In genomic region chr5:150179221-150179620, GRCh38 we compare ENCODE assay signal across 31 cellular contexts. TPM values are rescaled to one million over a fixed set of nuclear protein-coding genes. Genes with fewer than 3 reads are reported as not detected.
A peak's percentile ranks its signal among the peaks of the same experiment; 100 is the strongest.
DNase-seq lines count a peak whose midpoint lies in the region; ATAC-seq and TF ChIP-seq lines count a peak whose summit lies in the region.
"Had no signal": no experiment of that assay in that cellular context is flagged by ENCODE, and none has a peak within 500 bp of the region (broad histone marks: within the 10 kb centered on the region; RNA-seq: fewer than 3 reads in every experiment).

No MANE protein-coding gene starts in this region.

- H3K9me3 ChIP-seq in IMR-90 (ENCODE audit: control insufficient read depth, insufficient read depth, low read length) (no peaks in the 10 kb centered on the region), mucosa of rectum (ENCODE audit: control insufficient read depth in 2 of 2, low read length in 2 of 2) (no peaks in the 10 kb centered on the region), testis (no peaks in the 10 kb centered on the region), T-helper 17 cell (ENCODE audit: control insufficient read depth, low read length, poor library complexity, severe bottlenecking) (no peaks in the 10 kb centered on the region)
- H3K9me3 ChIP-seq: BLaER1 had no signal

- no peak overlapping the region for H2BK5ac ChIP-seq in IMR-90 (ENCODE audit: low read depth, low read length, poor library complexity, severe bottlenecking)

- no peak overlapping the region for H3K56ac ChIP-seq in IMR-90 (ENCODE audit: extremely low read depth, insufficient read depth, low read length)

- H3K4me2 ChIP-seq in IMR-90 (ENCODE audit: low read depth, low read length) = no peak overlapping the region
- H3K4me2 ChIP-seq: BLaER1, neural progenitor cell, smooth muscle cell had no signal

- H4K20me1 ChIP-seq in IMR-90 (ENCODE audit: insufficient read depth, low read length) = no peaks in the 10 kb centered on the region; the same call in 1 of the 2 replicates
- H4K20me1 ChIP-seq: BLaER1 had no signal

- no peaks in the 10 kb centered on the region for H3K4me1 Mint-ChIP-seq in T-helper 17 cell
- H3K4me1 Mint-ChIP-seq: activated naive CD4-positive, alpha-beta T cell treated with anti-CD3 and anti-CD28 coated beads, Interleukin-2, amount 50 U/mL, for 24 hours had no signal

- H3K4me1 ChIP-seq in IMR-90 (ENCODE audit: control insufficient read depth, insufficient read depth, low read length) = peaks cover 6% of the 10 kb centered on the region
- peaks cover 84 to 96% of the 10 kb centered on the region in 2 donors for H3K4me1 ChIP-seq in mucosa of rectum (ENCODE audit: control insufficient read depth in 2 of 2, insufficient read depth in 2 of 2, low read length in 2 of 2)
- H3K4me1 ChIP-seq in testis = peaks cover 57% of the 10 kb centered on the region
- H3K4me1 ChIP-seq: neural progenitor cell had no signal

- H2BK20ac ChIP-seq in IMR-90 (ENCODE audit: low read depth, low read length) = no peak overlapping the region

- H3K27ac Mint-ChIP-seq in T-helper 17 cell = no peak overlapping the region
- H3K27ac Mint-ChIP-seq: activated naive CD4-positive, alpha-beta T cell treated with anti-CD3 and anti-CD28 coated beads, Interleukin-2, amount 50 U/mL, for 24 hours; neural progenitor cell; progenitor cell of endocrine pancreas had no signal

- H3K9me1 ChIP-seq in IMR-90 (ENCODE audit: insufficient read depth, low read length) = peaks cover 15% of the 10 kb centered on the region; the same call in 1 of the 2 replicates

- H3K27ac ChIP-seq in IMR-90 (ENCODE audit: insufficient read depth, low read length) (no peak overlapping the region), mucosa of rectum (ENCODE audit: low read depth in 2 of 2, low read length in 2 of 2) (peak overlapping the region; percentile 95 to 98), testis (peak overlapping the region; percentile 59 to 65)
- H3K27ac ChIP-seq: BLaER1, neural progenitor cell had no signal

- no peak for TF ChIP-seq RAD21 in IMR-90 (IDR thresholded peaks at IDR 0.05; ENCODE audit: low read length)

- H4K8ac ChIP-seq in IMR-90 (ENCODE audit: low read depth in 2 of 2, low read length in 2 of 2) = no peak overlapping the region

- H3K36me3 ChIP-seq in IMR-90 (ENCODE audit: control insufficient read depth, insufficient read depth, low read length) (no peaks in the 10 kb centered on the region), mucosa of rectum (ENCODE audit: control insufficient read depth in 2 of 2, insufficient read depth in 2 of 2, low read length in 2 of 2) (peaks cover 12 to 27% of the 10 kb centered on the region in 2 donors), testis (ENCODE audit: low read depth, missing control alignments) (no peaks in the 10 kb centered on the region)
- H3K36me3 ChIP-seq: BLaER1, neural progenitor cell had no signal

- no peak overlapping the region for H3K14ac ChIP-seq in IMR-90 (replicated peaks; ENCODE audit: low read depth, low read length)

- DNase-seq in IMR-90 (no peak), cerebellar cortex (ENCODE audit: low spot score) (peak; percentile 48), testis (no peak), T-helper 17 cell (no peak), LoVo (ENCODE audit: low spot score) (no peak)
- DNase-seq: activated CD4-positive, alpha-beta T cell treated with anti-CD3 and anti-CD28 coated beads, Interleukin-2, amount 50 U/mL, for 1 hour; DMS79 treated with DMSO at 0.1 percent for 48 hours; effector memory CD4-positive, alpha-beta T cell; GOT3; islet precursor cell; MM.1S; NCI-H1417; NCI-H2081 treated with DMSO at 0.1 percent for 48 hours; stimulated activated CD4-positive, alpha-beta T cell treated with anti-CD3 and anti-CD28 coated beads, Interleukin-2, amount 100 ng/mL, for 24 hours; trophoblast cell had no signal

- H2BK120ac ChIP-seq in IMR-90 (ENCODE audit: low read depth, low read length) = 0 out of 2 replicates have a peak overlapping the region, but pooled peaks have one; percentile 16

- CTCF ChIA-PET in IMR-90 (lab: Yijun Ruan, JAX) = no interaction called here

- H2AK9ac ChIP-seq in IMR-90 (replicated peaks; ENCODE audit: low read depth, low read length, poor library complexity) = no peak overlapping the region

- BruUV-seq in IMR-90 (replicated peaks; lab: Mats Ljungman, UMichigan) = no TSS peak

- intact Hi-C loops in IMR-90 (cut with micrococcal nuclease) = no loop called here
- intact Hi-C loops in testis (cut with DNase I; ENCODE audit: low total_unique reads) = no loop called here

- H3K23ac ChIP-seq in IMR-90 (ENCODE audit: low read depth, low read length) = no peak overlapping the region

- no peaks in the 10 kb centered on the region for H3K36me3 Mint-ChIP-seq in T-helper 17 cell (ENCODE audit: low read depth)
- H3K36me3 Mint-ChIP-seq: activated naive CD4-positive, alpha-beta T cell treated with anti-CD3 and anti-CD28 coated beads, Interleukin-2, amount 50 U/mL, for 24 hours; neural progenitor cell had no signal

- TF ChIP-seq POLR2A in IMR-90 (IDR thresholded peaks at IDR 0.05; ENCODE audit: low read depth, low read length) = no peak
- no peak for TF ChIP-seq POLR2A in testis (IDR thresholded peaks at IDR 0.05)

- H3K4me3 ChIP-seq in IMR-90 (ENCODE audit: insufficient read depth, low read depth, low read length) (no peak overlapping the region), mucosa of rectum (ENCODE audit: low read length in 2 of 2) (peak overlapping the region in 1 of 2 donors; percentile 33), testis (no peak overlapping the region)
- H3K4me3 ChIP-seq: BLaER1, K562, lung, neural progenitor cell, smooth muscle cell had no signal

- no peak for ATAC-seq in IMR-90 (ENCODE audit: low read depth)
- no peak for ATAC-seq in HG03045 (IDR thresholded peaks at IDR 0.05; ENCODE audit: unreplicated experiment)
- ATAC-seq in T-helper 17 cell = no peak
- ATAC-seq in HG03378 (IDR thresholded peaks at IDR 0.05; ENCODE audit: unreplicated experiment) = no peak
- ATAC-seq: esophagus mucosa, K562, SK-N-SH treated with all-trans-retinoic acid at 6 μM for 48 hours had no signal

- H3K4me3 Mint-ChIP-seq in T-helper 17 cell = no peak overlapping the region
- H3K4me3 Mint-ChIP-seq: activated naive CD4-positive, alpha-beta T cell treated with anti-CD3 and anti-CD28 coated beads, Interleukin-2, amount 50 U/mL, for 24 hours; neural progenitor cell had no signal

- dilution Hi-C loops in IMR-90 (cut with HindIII; ENCODE audit: low sequenced_read_pairs, unreplicated experiment) = no loop called here

- H3K9ac ChIP-seq in IMR-90 (ENCODE audit: low read depth, low read length) (no peak overlapping the region), mucosa of rectum (ENCODE audit: low read depth in 1 of 2, low read length in 2 of 2) (peak overlapping the region; percentile 47 to 77)
- H3K9ac ChIP-seq: BLaER1, neural progenitor cell had no signal

- H4K5ac ChIP-seq in IMR-90 (ENCODE audit: low read depth, low read length) = no peak overlapping the region

- no peak overlapping the region for H2BK15ac ChIP-seq in IMR-90 (ENCODE audit: low read depth, low read length)

- TF ChIP-seq CTCF in IMR-90 (conservative IDR thresholded peaks at IDR 0.05; ENCODE audit: low read depth, low read length) = no peak
- TF ChIP-seq CTCF in testis (IDR thresholded peaks at IDR 0.05) = no peak

- H2AK5ac ChIP-seq in IMR-90 (ENCODE audit: low read depth, low read length) = peak overlapping the region; percentile 29; the same call in 1 of the 2 replicates

- H3K4ac ChIP-seq in IMR-90 (ENCODE audit: low read depth, low read length) = peak overlapping the region; percentile 7; the same call in 1 of the 2 replicates

- H2AFZ ChIP-seq in IMR-90 (replicated peaks; ENCODE audit: low read length, poor library complexity) = no peak overlapping the region
- H2AFZ ChIP-seq: neural progenitor cell had no signal

- no peak overlapping the region for H3K18ac ChIP-seq in IMR-90 (ENCODE audit: low read depth, low read length)

- H3K27me3 Mint-ChIP-seq in T-helper 17 cell = peaks cover 42% of the 10 kb centered on the region
- H3K27me3 Mint-ChIP-seq: activated naive CD4-positive, alpha-beta T cell treated with anti-CD3 and anti-CD28 coated beads, Interleukin-2, amount 50 U/mL, for 24 hours had no signal

- no CpG with 5 or more reads among the region's 2 CpGs for WGBS in IMR-90 (ENCODE audit: extremely low coverage in 2 of 2, insufficient read length in 1 of 2), 2 experiments
- 79 to 100% methylated on average over 1 to 2 of the region's 2 CpGs for WGBS in testis, 2 donors

- in situ Hi-C loops in IMR-90 (cut with MboI; ENCODE audit: low sequenced_read_pairs) = no loop called here

- POLR2A ChIA-PET in IMR-90 (lab: Charles Lee; ENCODE audit: unreplicated experiment) = no interaction called here

- no peaks in the 10 kb centered on the region for H3K79me1 ChIP-seq in IMR-90 (ENCODE audit: low read depth in 1 of 2, low read length in 2 of 2)

- no peak overlapping the region for H4K91ac ChIP-seq in IMR-90 (ENCODE audit: insufficient read depth, low read depth, low read length)

- peaks cover 28% of the 10 kb centered on the region for H3K27me3 ChIP-seq in IMR-90 (ENCODE audit: control insufficient read depth, insufficient read depth, low read length)
- no peaks in the 10 kb centered on the region for H3K27me3 ChIP-seq in mucosa of rectum (ENCODE audit: control insufficient read depth in 2 of 2, insufficient read depth in 2 of 2, low read length in 2 of 2)
- no peaks in the 10 kb centered on the region for H3K27me3 ChIP-seq in testis
- H3K27me3 ChIP-seq: BLaER1, neural progenitor cell had no signal

RNA-seq across cellular contexts. Expression of gene SLC6A7, which starts 10.6 kb away (rescaled TPM):
- total RNA-seq in IMR-90 (2012; rRNA removed) = under 0.01 TPM in 1 of 2 replicates, not detected in the other
- not detected in 2 replicates for polyA plus RNA-seq in IMR-90 (2012; rRNA removed)
- 0.01 TPM in 1 of 2 replicates, not detected in the other for polyA plus RNA-seq in IMR-90 (2012; cell fraction: cytosol; rRNA removed)
- polyA plus RNA-seq in IMR-90 (2012; cell fraction: nucleus; rRNA removed; ENCODE audit: low replicate concordance) = 0.08 and 0.16 TPM in 2 replicates
- total RNA-seq in testis = under 1 TPM in 1 of 2 donors, not detected in 1; 0.12 TPM
- polyA plus RNA-seq in testis (ENCODE audit: insufficient read depth, low read depth, low replicate concordance) = not detected
- total RNA-seq in T-helper 17 cell = not detected
- total RNA-seq: esophagus mucosa; K562; mucosa of gallbladder; OCI-LY7; progenitor cell of endocrine pancreas; smooth muscle cell; T-helper 2 cell treated with Interferon-gamma antibody and Interleukin-4, amounts not matched to agents 100 ng/mL and 5 ng/mL, for 36 hours had no signal
- polyA plus RNA-seq: K562 had no signal

RNA-seq across cellular contexts. Expression of gene CDX1, which starts 12.6 kb away (rescaled TPM):
- total RNA-seq in IMR-90 (2012; rRNA removed) (0.18 TPM in 1 of 2 replicates, not detected in the other), testis (1 to 10 TPM; 3.4 to 5.2 TPM), T-helper 17 cell (not detected)
- polyA plus RNA-seq in IMR-90 (2012; rRNA removed) (0.22 and 0.24 TPM in 2 replicates), testis (ENCODE audit: insufficient read depth, low read depth, low replicate concordance) (3.4 TPM)
- polyA plus RNA-seq in IMR-90 (2012; cell fraction: cytosol; rRNA removed) = 0.22 and 0.56 TPM in 2 replicates
- polyA plus RNA-seq in IMR-90 (2012; cell fraction: nucleus; rRNA removed; ENCODE audit: low replicate concordance) = 0.28 and 0.41 TPM in 2 replicates
- total RNA-seq: cerebellum; esophagus mucosa; OCI-LY7; T-helper 2 cell treated with Interferon-gamma antibody and Interleukin-4, amounts not matched to agents 100 ng/mL and 5 ng/mL, for 36 hours had no signal

RNA-seq across cellular contexts. Expression of gene PDGFRB, which starts 23.6 kb away (rescaled TPM):
- 81.9 and 108 TPM in 2 replicates for total RNA-seq in IMR-90 (2012; rRNA removed)
- polyA plus RNA-seq in IMR-90 (2012; rRNA removed) = 122 and 124 TPM in 2 replicates
- polyA plus RNA-seq in IMR-90 (2012; cell fraction: cytosol; rRNA removed) = 69.9 and 116 TPM in 2 replicates
- polyA plus RNA-seq in IMR-90 (2012; cell fraction: nucleus; rRNA removed; ENCODE audit: low replicate concordance) = 238 and 330 TPM in 2 replicates
- total RNA-seq in testis = 10 to 100 TPM; 71.2 to 87.0 TPM
- 61.6 TPM for polyA plus RNA-seq in testis (ENCODE audit: insufficient read depth, low read depth, low replicate concordance)
- under 1 TPM in 1 of 2 donors, not detected in 1; 0.57 TPM for total RNA-seq in T-helper 17 cell

Comparison
In these comparisons a context has a peak if more than half of its experiments do, and no peak if none do; other contexts are left out.
1. RNA of gene PDGFRB, which starts 23.6 kb away (total RNA-seq): 81.9 to 108 TPM in IMR-90 and 71.2 to 87.0 TPM in testis; 0.57 TPM in T-helper 17 cell; every median in the first group is over 10 times any median in the second.